In the genomic region with DNA sequence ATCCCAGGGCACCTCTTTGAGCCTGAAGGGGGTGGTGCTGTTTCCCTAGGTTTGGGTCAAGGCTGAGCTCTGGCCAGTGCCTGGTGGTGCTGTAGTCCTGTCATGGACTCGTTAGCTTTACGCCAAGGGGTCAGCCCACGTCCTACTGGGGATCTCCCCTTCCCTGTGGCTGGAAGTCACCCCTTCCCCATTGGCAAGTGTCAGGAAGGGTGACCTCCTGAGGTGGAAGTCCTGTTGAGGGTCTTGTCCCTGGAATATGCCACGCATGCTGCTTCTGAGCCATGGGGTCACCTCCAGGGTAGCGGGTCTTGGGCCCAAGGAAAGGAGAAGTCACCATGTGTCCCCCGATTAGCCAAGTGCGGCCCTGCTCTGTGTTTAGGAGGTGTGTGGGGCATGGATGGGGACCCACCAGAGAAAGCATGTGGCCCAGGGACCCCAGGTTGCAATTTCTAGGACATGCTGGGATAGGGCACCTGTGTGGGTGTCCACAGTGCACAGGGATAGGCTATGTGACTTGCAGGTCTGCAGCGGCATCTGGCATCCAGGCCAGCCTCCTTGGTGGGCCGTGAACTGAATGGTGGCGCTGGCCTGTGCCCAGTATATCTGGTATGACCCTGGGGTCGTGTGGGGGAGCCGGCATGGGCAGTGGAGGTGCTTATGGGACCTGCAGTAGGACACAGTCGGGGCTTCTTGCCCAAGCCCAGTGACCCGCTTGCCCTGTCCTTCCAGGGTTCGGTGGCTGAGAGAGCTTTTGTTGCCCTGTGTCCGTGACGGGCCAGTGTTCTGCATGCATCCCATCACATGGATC, we compare ENCODE assay signal across 15 cellular contexts.
DNase-seq lines count a peak whose midpoint lies in the region; ATAC-seq, FAIRE-seq and TF ChIP-seq lines count a peak whose summit lies in the region.
"Had no signal": no experiment of that assay in that cellular context is flagged by ENCODE, and none has a peak within 500 bp of the region (broad histone marks: within the 10 kb centered on the region; RNA-seq: fewer than 3 reads in every experiment).

No MANE protein-coding gene starts in this region.

- in situ Hi-C loops in GM13976 (cut with MboI; ENCODE audit: low sequenced_read_pairs, unreplicated experiment), result no loop called here

- no peak overlapping the region for H3K27ac ChIP-seq in Peyer's patch
- H3K27ac ChIP-seq in ascending aorta, result no peak overlapping the region
- H3K27ac ChIP-seq in kidney (ENCODE audit: low read depth in 2 of 2, low read length in 2 of 2), result no peak overlapping the region
- no peak overlapping the region for H3K27ac ChIP-seq in sigmoid colon

- DNase-seq in Peyer's patch, result peak in 2 of 3 donors; percentile 33 to 34
- peak; percentile 3 to 59 for DNase-seq in ascending aorta (ENCODE audit: low spot score in 2 of 2)
- peak; percentile 46 for DNase-seq in kidney
- peak; percentile 46 for DNase-seq in sigmoid colon
- DNase-seq in nephron progenitor cell, result no peak
- DNase-seq in GM13976 (ENCODE audit: low spot score), result no peak
- DNase-seq: activated CD4-positive, alpha-beta T cell treated with anti-CD3 and anti-CD28 coated beads for 36 hours; hypothalamus; MG63; NCI-H82 had no signal

- no peaks in the 10 kb centered on the region for H3K4me1 Mint-ChIP-seq in nephron progenitor cell
- H3K4me1 Mint-ChIP-seq: activated CD4-positive, alpha-beta T cell treated with anti-CD3 and anti-CD28 coated beads for 36 hours; nephron; stimulated activated memory B cell treated with anti-CD40 and anti-IgM and Interleukin-4, amounts not matched to agents 10 μg/mL and 1 μg/mL and 100 μg/mL, for 72 hours had no signal

- WGBS in sigmoid colon, 2 donors, result 88 to 89% methylated on average over 17 of the region's 17 CpGs

- ATAC-seq in HG03469 (IDR thresholded peaks at IDR 0.05; ENCODE audit: unreplicated experiment) (no peak), HG02884 (IDR thresholded peaks at IDR 0.05; ENCODE audit: unreplicated experiment) (no peak)
- ATAC-seq: activated CD4-positive, alpha-beta T cell treated with anti-CD3 and anti-CD28 coated beads for 36 hours; stimulated activated memory B cell treated with anti-CD40 and anti-IgM and Interleukin-4, amounts not matched to agents 10 μg/mL and 1 μg/mL and 100 μg/mL, for 72 hours had no signal

- no peaks in the 10 kb centered on the region for H3K27me3 ChIP-seq in Peyer's patch
- H3K27me3 ChIP-seq in ascending aorta, result no peaks in the 10 kb centered on the region
- H3K27me3 ChIP-seq in sigmoid colon, result no peaks in the 10 kb centered on the region
- H3K27me3 ChIP-seq: MG63 had no signal

- no peak for FAIRE-seq in kidney (lab: Jason Lieb, UNC)

- no peak for TF ChIP-seq POLR2A in Peyer's patch (IDR thresholded peaks at IDR 0.05)
- no peak for TF ChIP-seq POLR2A in sigmoid colon (IDR thresholded peaks at IDR 0.05)

- H3K4me1 ChIP-seq in Peyer's patch (no peaks in the 10 kb centered on the region), ascending aorta (no peaks in the 10 kb centered on the region), kidney (ENCODE audit: control insufficient read depth in 1 of 2, insufficient read depth in 1 of 2, low read depth in 1 of 2, low read length in 2 of 2) (no peaks in the 10 kb centered on the region), sigmoid colon (no peaks in the 10 kb centered on the region)

- H3K9ac ChIP-seq in kidney (ENCODE audit: low read length in 2 of 2), result no peak overlapping the region

- peaks cover 3% of the 10 kb centered on the region for H3K27me3 Mint-ChIP-seq in nephron progenitor cell (ENCODE audit: low read depth, poor library complexity)
- H3K27me3 Mint-ChIP-seq: activated CD4-positive, alpha-beta T cell treated with anti-CD3 and anti-CD28 coated beads for 36 hours; stimulated activated memory B cell treated with anti-CD40 and anti-IgM and Interleukin-4, amounts not matched to agents 10 μg/mL and 1 μg/mL and 100 μg/mL, for 72 hours had no signal

- no peak overlapping the region for H3K4me3 Mint-ChIP-seq in nephron progenitor cell
- H3K4me3 Mint-ChIP-seq: activated CD4-positive, alpha-beta T cell treated with anti-CD3 and anti-CD28 coated beads for 36 hours; nephron; stimulated activated memory B cell treated with anti-CD40 and anti-IgM and Interleukin-4, amounts not matched to agents 10 μg/mL and 1 μg/mL and 100 μg/mL, for 72 hours; T-helper 1 cell treated with Interleukin-12 subunit alpha and Interleukin-12 subunit beta and Interleukin-4 antibody, amounts not matched to agents 30 μg/mL and 1 μg/mL, for 36 hours had no signal

- H3K27ac Mint-ChIP-seq in nephron progenitor cell, result no peak overlapping the region
- H3K27ac Mint-ChIP-seq: activated CD4-positive, alpha-beta T cell treated with anti-CD3 and anti-CD28 coated beads for 36 hours; nephron; stimulated activated memory B cell treated with anti-CD40 and anti-IgM and Interleukin-4, amounts not matched to agents 10 μg/mL and 1 μg/mL and 100 μg/mL, for 72 hours; T-helper 1 cell treated with Interleukin-12 subunit alpha and Interleukin-12 subunit beta and Interleukin-4 antibody, amounts not matched to agents 30 μg/mL and 1 μg/mL, for 36 hours had no signal

- H3K9me3 ChIP-seq in Peyer's patch (peaks cover 0 to 39% (median 3%) of the 10 kb centered on the region in 4 donors), ascending aorta (peaks cover 0 to 7% of the 10 kb centered on the region in 2 donors), kidney (ENCODE audit: control insufficient read depth in 1 of 2, low read length in 2 of 2) (peaks cover 0 to 14% of the 10 kb centered on the region in 2 donors), sigmoid colon (peaks cover 0 to 4% (median 0%) of the 10 kb centered on the region in 4 donors)
- H3K9me3 ChIP-seq: MG63 had no signal

- TF ChIP-seq CTCF in Peyer's patch (IDR thresholded peaks at IDR 0.05) (no peak), ascending aorta (IDR thresholded peaks at IDR 0.05) (no peak), kidney (IDR thresholded peaks at IDR 0.05; ENCODE audit: borderline replicate concordance, extremely low read depth, insufficient read depth) (no peak), sigmoid colon (IDR thresholded peaks at IDR 0.05) (no peak), nephron progenitor cell (IDR thresholded peaks at IDR 0.05) (no peak), GM13976 (IDR thresholded peaks at IDR 0.05; ENCODE audit: borderline replicate concordance, control extremely low read depth, extremely low read depth, insufficient read depth, missing control alignments) (no peak)

- no peak overlapping the region for H3K4me3 ChIP-seq in Peyer's patch
- no peak overlapping the region for H3K4me3 ChIP-seq in ascending aorta
- no peak overlapping the region for H3K4me3 ChIP-seq in kidney (ENCODE audit: low read length in 2 of 2)
- no peak overlapping the region for H3K4me3 ChIP-seq in sigmoid colon
- H3K4me3 ChIP-seq: MG63 had no signal

- no peak for TF ChIP-seq EP300 in sigmoid colon (IDR thresholded peaks at IDR 0.05)

- H3K36me3 ChIP-seq in Peyer's patch (no peaks in the 10 kb centered on the region), ascending aorta (no peaks in the 10 kb centered on the region), kidney (ENCODE audit: control insufficient read depth in 1 of 2, insufficient read depth in 2 of 2, low read length in 2 of 2) (no peaks in the 10 kb centered on the region), sigmoid colon (no peaks in the 10 kb centered on the region)
- H3K36me3 ChIP-seq: MG63 had no signal

- no peaks in the 10 kb centered on the region for H3K36me3 Mint-ChIP-seq in nephron progenitor cell (ENCODE audit: low read depth)
- H3K36me3 Mint-ChIP-seq: stimulated activated memory B cell treated with anti-CD40 and anti-IgM and Interleukin-4, amounts not matched to agents 10 μg/mL and 1 μg/mL and 100 μg/mL, for 72 hours had no signal

- intact Hi-C loops in ascending aorta (cut with DNase I) (no loop called here), kidney (cut with DNase I) (no loop called here), sigmoid colon (cut with DNase I) (no loop called here)

- H3K9me3 Mint-ChIP-seq in nephron progenitor cell, result peaks cover 88% of the 10 kb centered on the region

Comparison
In these comparisons a context has a peak if more than half of its experiments do, and no peak if none do; other contexts are left out.
1. DNase-seq: peak in Peyer's patch (2 of 3), ascending aorta (2 of 2), kidney (single experiment) and sigmoid colon (single experiment); none in nephron progenitor cell (single experiment) and GM13976 (single experiment).